17 cellular contexts compared by ENCODE assay signal in the genomic region with DNA sequence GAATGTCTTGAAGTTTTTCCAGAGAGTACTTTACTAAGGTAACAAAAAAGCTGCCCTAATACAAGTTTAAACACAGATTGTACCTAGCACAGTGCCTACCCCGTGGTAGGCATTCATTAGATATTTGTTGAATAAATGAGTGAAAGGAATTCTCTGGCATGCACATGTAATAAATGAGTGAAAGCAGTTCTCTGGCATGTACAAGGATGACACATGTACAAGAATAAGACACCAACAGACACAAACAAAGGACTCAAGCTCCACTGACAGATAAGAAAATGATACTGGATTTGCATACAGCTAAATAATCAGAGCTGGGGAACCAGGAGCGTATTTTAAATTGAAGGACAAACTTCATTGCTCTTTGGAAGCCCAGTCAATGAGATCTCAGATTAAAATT.
"Had no signal": no experiment of that assay in that cellular context is flagged by ENCODE, and none has a peak within 500 bp of the region (broad histone marks: within the 10 kb centered on the region; RNA-seq: fewer than 3 reads in every experiment).

No MANE protein-coding gene starts in this region.

- H3K27ac ChIP-seq: hepatocyte, right atrium auricular region, upper lobe of left lung had no signal

- H3K27me3 ChIP-seq: hepatocyte, right atrium auricular region, upper lobe of left lung had no signal

- FAIRE-seq: small intestine had no signal

- H3K79me2 ChIP-seq: hepatocyte had no signal

- H3K4me3 ChIP-seq: hepatocyte, right atrium auricular region, upper lobe of left lung had no signal

- H3K36me3 ChIP-seq: right atrium auricular region, upper lobe of left lung had no signal

- H3K4me1 ChIP-seq: right atrium auricular region, upper lobe of left lung had no signal

- H3K9me3 ChIP-seq: upper lobe of left lung had no signal

- H2AFZ ChIP-seq: hepatocyte had no signal

- DNase-seq: activated B cell treated with CpG ODN at 0.5 μM for 24 hours; activated CD4-positive, alpha-beta T cell treated with anti-CD3 and anti-CD28 coated beads for 48 hours; activated CD8-positive, alpha-beta T cell treated with anti-CD3 and anti-CD28 coated beads for 36 hours; activated gamma-delta T cell; activated T-cell treated with anti-CD3 and anti-CD28 coated beads, Interleukin-2, amount 50 U/mL, for 48 hours; amygdala; cortex of kidney; effector memory CD4-positive, alpha-beta T cell; mesendoderm; nucleus accumbens; small intestine; stimulated activated CD4-positive, alpha-beta T cell treated with anti-CD3 and anti-CD28 coated beads, Interleukin-4, amount 100 ng/mL, for 4 hours; stimulated activated CD8-positive, alpha-beta memory T cell treated with anti-CD3 and anti-CD28 coated beads, Interleukin-4, amount 100 ng/mL, for 48 hours; upper lobe of left lung had no signal

- ATAC-seq: activated CD8-positive, alpha-beta T cell treated with anti-CD3 and anti-CD28 coated beads for 36 hours; natural killer cell treated with Interleukin-12 subunit alpha and Interleukin-12 subunit beta and Interleukin-15 and Interleukin-18, amount 100 ng/mL, for 72 hours had no signal

- H3K4me2 ChIP-seq: hepatocyte had no signal
